ENCODE assay signal across 8 cellular contexts in genomic region chr9:32431940-32432555, GRCh38. TPM values are rescaled to one million over a fixed set of nuclear protein-coding genes. Genes with fewer than 3 reads are reported as not detected.
DNase-seq lines count a peak whose midpoint lies in the region; ATAC-seq and TF ChIP-seq lines count a peak whose summit lies in the region.

No MANE protein-coding gene starts in this region.

- ATAC-seq in GM19035 (IDR thresholded peaks at IDR 0.05; ENCODE audit: unreplicated experiment): peak; percentile 53
- peak; percentile 64 for ATAC-seq in memory B cell (ENCODE audit: low read depth)
- ATAC-seq in stimulated activated naive CD8-positive, alpha-beta T cell treated with anti-CD3 and anti-CD28 coated beads, Interleukin-15, amount 100 ng/mL, for 72 hours: peak; percentile 57

- H3K27ac ChIP-seq in RWPE1 (no peak overlapping the region), mammary epithelial cell (ENCODE audit: insufficient read depth, low read depth, low read length) (no peak overlapping the region)

- H3K4me1 ChIP-seq in mammary epithelial cell (ENCODE audit: insufficient read depth, low read length): peaks cover 5% of the 10 kb centered on the region

- intact Hi-C loops in mammary epithelial cell (cut with micrococcal nuclease): loop anchor here (1.0 to 5.0 kb wide), 4 partner anchors 53 to 147 kb away; partner anchors contain the start of gene RIGI

- H3K27me3 Mint-ChIP-seq in memory B cell: no peaks in the 10 kb centered on the region
- H3K27me3 Mint-ChIP-seq in stimulated activated naive CD8-positive, alpha-beta T cell treated with anti-CD3 and anti-CD28 coated beads, Interleukin-15, amount 100 ng/mL, for 72 hours: no peaks in the 10 kb centered on the region

- no peaks in the 10 kb centered on the region for H3K79me2 ChIP-seq in mammary epithelial cell (ENCODE audit: insufficient read depth, low read length)

- BruUV-seq in mammary epithelial cell (replicated peaks; lab: Mats Ljungman, UMichigan): no TSS peak

- H4K20me1 ChIP-seq in mammary epithelial cell (ENCODE audit: insufficient read depth, low read length): no peaks in the 10 kb centered on the region

- TF ChIP-seq CTCF in BJ (IDR thresholded peaks at IDR 0.05; ENCODE audit: insufficient read depth, low read depth, low read length) (peak; percentile 64), RWPE1 (conservative IDR thresholded peaks at IDR 0.05; ENCODE audit: low read depth) (peak; percentile 72), mammary epithelial cell (conservative IDR thresholded peaks at IDR 0.05 in 1 of 2, IDR thresholded peaks at IDR 0.05 in 1 of 2; ENCODE audit: extremely low read depth in 1 of 2, insufficient read depth in 1 of 2, low read depth in 1 of 2, low read length in 2 of 2) (peak; percentile 18 to 46)

- no peaks in the 10 kb centered on the region for H3K9me3 ChIP-seq in mammary epithelial cell (replicated peaks; ENCODE audit: insufficient read depth, low read length)

- H3K27me3 ChIP-seq in BJ (ENCODE audit: control insufficient read depth, insufficient read depth, low read length) (no peaks in the 10 kb centered on the region), mammary epithelial cell (ENCODE audit: insufficient read depth, low read length) (no peaks in the 10 kb centered on the region)

- no peak overlapping the region for H3K4me2 ChIP-seq in mammary epithelial cell (ENCODE audit: insufficient read depth, low read depth, low read length)

- WGBS in mammary epithelial cell (ENCODE audit: low coverage, missing lambda C conversion rate): 63% methylated on average over 10 of the region's 10 CpGs

- H3K4me3 Mint-ChIP-seq in memory B cell: no peak overlapping the region
- H3K4me3 Mint-ChIP-seq in stimulated activated naive CD8-positive, alpha-beta T cell treated with anti-CD3 and anti-CD28 coated beads, Interleukin-15, amount 100 ng/mL, for 72 hours: no peak overlapping the region

- H3K36me3 Mint-ChIP-seq in memory B cell: peaks cover 5% of the 10 kb centered on the region

- H3K36me3 ChIP-seq in BJ (ENCODE audit: control insufficient read depth, insufficient read depth, low read length) (peaks cover 11% of the 10 kb centered on the region), mammary epithelial cell (ENCODE audit: insufficient read depth, low read length) (peaks cover 19% of the 10 kb centered on the region)

- no peaks in the 10 kb centered on the region for H3K9me3 Mint-ChIP-seq in memory B cell
- H3K9me3 Mint-ChIP-seq in stimulated activated naive CD8-positive, alpha-beta T cell treated with anti-CD3 and anti-CD28 coated beads, Interleukin-15, amount 100 ng/mL, for 72 hours: no peaks in the 10 kb centered on the region

- CTCF ChIA-PET in BJ (lab: Yijun Ruan, JAX) (interaction anchor here (0.7 to 10.0 kb wide), 22 partner anchors 9 to 542 kb away, joined by 3 to 171 read pairs (median 5); partner anchors contain the start of genes ACO1, NDUFB6 and RIGI), RWPE1 (lab: Yijun Ruan, JAX) (interaction anchor here (0.5 to 2.5 kb wide), 5 partner anchors 11 to 508 kb away, joined by 3 to 27 read pairs (median 4); no protein-coding TSS in a partner anchor), mammary epithelial cell (lab: Charles Lee; ENCODE audit: low non-redundant PET) (no interaction called here)

- DNase-seq in BJ (ENCODE audit: low read depth) (no peak), RWPE1 (ENCODE audit: low spot score) (peak; percentile 31), mammary epithelial cell (peak; percentile 4), memory B cell (ENCODE audit: low spot score in 2 of 2) (no peak), kidney glomerular epithelial cell (lab: John Stamatoyannopoulos, UW) (no peak), 8988T (no peak)
- peak; percentile 14 to 18 for DNase-seq in stimulated activated naive CD8-positive, alpha-beta T cell treated with anti-CD3 and anti-CD28 coated beads, Interleukin-15, amount 100 ng/mL, for 72 hours

- H3K27ac Mint-ChIP-seq in memory B cell: no peak overlapping the region
- H3K27ac Mint-ChIP-seq in stimulated activated naive CD8-positive, alpha-beta T cell treated with anti-CD3 and anti-CD28 coated beads, Interleukin-15, amount 100 ng/mL, for 72 hours: no peak overlapping the region

- in situ Hi-C loops in mammary epithelial cell (cut with MboI; ENCODE audit: low sequenced_read_pairs in 2 of 2): no loop called here

- H3K4me3 ChIP-seq in BJ (ENCODE audit: low read depth, low read length): no peak overlapping the region
- H3K4me3 ChIP-seq in mammary epithelial cell (replicated peaks in 1 of 3; ENCODE audit: insufficient read depth in 1 of 3, low read depth in 2 of 3, low read length in 3 of 3): no peak overlapping the region

- POLR2A ChIA-PET in BJ (lab: Charles Lee): no interaction called here
- POLR2A ChIA-PET in RWPE1 (lab: Yijun Ruan, JAX; ENCODE audit: low non-redundant PET): no interaction called here

- no peak overlapping the region for H3K9ac ChIP-seq in mammary epithelial cell (ENCODE audit: insufficient read depth, low read length)

- H3K4me1 Mint-ChIP-seq in memory B cell: no peaks in the 10 kb centered on the region
- H3K4me1 Mint-ChIP-seq in stimulated activated naive CD8-positive, alpha-beta T cell treated with anti-CD3 and anti-CD28 coated beads, Interleukin-15, amount 100 ng/mL, for 72 hours: no peaks in the 10 kb centered on the region

- H2AFZ ChIP-seq in mammary epithelial cell (ENCODE audit: low read depth, low read length): no peak overlapping the region

- dilution Hi-C loops in mammary epithelial cell (cut with HindIII; ENCODE audit: low sequenced_read_pairs): loop anchor here (25.0 kb wide), 1 partner anchor 130 kb away; the partner anchor contains the start of genes NDUFB6, SMIM27 and TOPORS

RNA-seq across cellular contexts. Expression of gene ACO1, which starts 47.6 kb away (rescaled TPM):
- 93.8 and 111 TPM in 2 replicates for polyA plus RNA-seq in BJ (2011; rRNA removed)
- polyA minus RNA-seq in BJ (2011; rRNA and poly(A)+ RNA removed): 49.4 and 79.9 TPM in 2 replicates
- 10 to 100 TPM; 43.1 to 44.2 TPM for total RNA-seq in mammary epithelial cell
- polyA plus RNA-seq in mammary epithelial cell: 45.1 TPM
- 46.1 TPM for polyA minus RNA-seq in mammary epithelial cell

Comparison
In these comparisons a context has a peak if more than half of its experiments do, and no peak if none do; other contexts are left out.
1. DNase-seq: peak in RWPE1 (single experiment), mammary epithelial cell (single experiment) and stimulated activated naive CD8-positive, alpha-beta T cell treated with anti-CD3 and anti-CD28 coated beads, Interleukin-15, amount 100 ng/mL, for 72 hours (2 of 2); none in BJ (single experiment), memory B cell (0 of 2), kidney glomerular epithelial cell (single experiment) and 8988T (single experiment).
2. Peak in every context shown above with its lines, with median percentiles within 50 percentile points of each other: CTCF ChIP-seq and ATAC-seq.